Comparison of ENCODE assay signal across 1 cellular context in genomic region chr22:41943661-41944209, GRCh38.
TF ChIP-seq lines count a peak whose summit lies in the region.

No MANE protein-coding gene starts in this region.

TF ChIP-seq in HEK293, 187 proteins besides CTCF, POLR2A, EP300 and RAD21:
- TF ChIP-seq ZNF121 (tag by site-specific recombination; IDR thresholded peaks at IDR 0.05) (no peak), ZNF239 (tag by site-specific recombination; IDR thresholded peaks at IDR 0.05) (no peak), ZNF211 (tag by site-specific recombination; IDR thresholded peaks at IDR 0.05; ENCODE audit: low read depth) (no peak), ZNF555 (tag by site-specific recombination; conservative IDR thresholded peaks at IDR 0.05) (no peak), ZNF837 (tag by site-specific recombination; IDR thresholded peaks at IDR 0.05) (no peak), MEIS1 (CRISPR knock-in tag; IDR thresholded peaks at IDR 0.05; ENCODE audit: borderline replicate concordance) (no peak), ZNF2 (tag by site-specific recombination; IDR thresholded peaks at IDR 0.05) (no peak), PRDM4 (tag by site-specific recombination; IDR thresholded peaks at IDR 0.05) (no peak), SETDB1 (IDR thresholded peaks at IDR 0.05; ENCODE audit: insufficient read length, low read length) (no peak), INSM2 (tag by site-specific recombination; IDR thresholded peaks at IDR 0.05) (no peak), ZNF214 (tag by site-specific recombination; IDR thresholded peaks at IDR 0.05; ENCODE audit: borderline replicate concordance) (no peak), YY1 (tag by site-specific recombination; IDR thresholded peaks at IDR 0.05) (no peak), KLF8 (tag by site-specific recombination; IDR thresholded peaks at IDR 0.05) (no peak), ZXDB (tag by site-specific recombination; IDR thresholded peaks at IDR 0.05) (no peak), ZBTB48 (tag by site-specific recombination; IDR thresholded peaks at IDR 0.05) (no peak)
- TF ChIP-seq, protein P1, sequence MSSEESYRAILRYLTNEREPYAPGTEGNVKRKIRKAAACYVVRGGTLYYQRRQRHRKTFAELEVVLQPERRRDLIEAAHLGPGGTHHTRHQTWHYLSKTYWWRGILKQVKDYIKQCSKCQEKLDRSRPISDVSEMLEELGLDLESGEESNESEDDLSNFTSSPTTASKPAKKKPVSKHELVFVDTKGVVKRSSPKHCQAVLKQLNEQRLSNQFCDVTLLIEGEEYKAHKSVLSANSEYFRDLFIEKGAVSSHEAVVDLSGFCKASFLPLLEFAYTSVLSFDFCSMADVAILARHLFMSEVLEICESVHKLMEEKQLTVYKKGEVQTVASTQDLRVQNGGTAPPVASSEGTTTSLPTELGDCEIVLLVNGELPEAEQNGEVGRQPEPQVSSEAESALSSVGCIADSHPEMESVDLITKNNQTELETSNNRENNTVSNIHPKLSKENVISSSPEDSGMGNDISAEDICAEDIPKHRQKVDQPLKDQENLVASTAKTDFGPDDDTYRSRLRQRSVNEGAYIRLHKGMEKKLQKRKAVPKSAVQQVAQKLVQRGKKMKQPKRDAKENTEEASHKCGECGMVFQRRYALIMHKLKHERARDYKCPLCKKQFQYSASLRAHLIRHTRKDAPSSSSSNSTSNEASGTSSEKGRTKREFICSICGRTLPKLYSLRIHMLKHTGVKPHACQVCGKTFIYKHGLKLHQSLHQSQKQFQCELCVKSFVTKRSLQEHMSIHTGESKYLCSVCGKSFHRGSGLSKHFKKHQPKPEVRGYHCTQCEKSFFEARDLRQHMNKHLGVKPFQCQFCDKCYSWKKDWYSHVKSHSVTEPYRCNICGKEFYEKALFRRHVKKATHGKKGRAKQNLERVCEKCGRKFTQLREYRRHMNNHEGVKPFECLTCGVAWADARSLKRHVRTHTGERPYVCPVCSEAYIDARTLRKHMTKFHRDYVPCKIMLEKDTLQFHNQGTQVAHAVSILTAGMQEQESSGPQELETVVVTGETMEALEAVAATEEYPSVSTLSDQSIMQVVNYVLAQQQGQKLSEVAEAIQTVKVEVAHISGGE (tag by site-specific recombination; conservative IDR thresholded peaks at IDR 0.05; ENCODE audit: low read depth) = no peak
